6 cellular contexts compared by ENCODE assay signal in the genomic region with DNA sequence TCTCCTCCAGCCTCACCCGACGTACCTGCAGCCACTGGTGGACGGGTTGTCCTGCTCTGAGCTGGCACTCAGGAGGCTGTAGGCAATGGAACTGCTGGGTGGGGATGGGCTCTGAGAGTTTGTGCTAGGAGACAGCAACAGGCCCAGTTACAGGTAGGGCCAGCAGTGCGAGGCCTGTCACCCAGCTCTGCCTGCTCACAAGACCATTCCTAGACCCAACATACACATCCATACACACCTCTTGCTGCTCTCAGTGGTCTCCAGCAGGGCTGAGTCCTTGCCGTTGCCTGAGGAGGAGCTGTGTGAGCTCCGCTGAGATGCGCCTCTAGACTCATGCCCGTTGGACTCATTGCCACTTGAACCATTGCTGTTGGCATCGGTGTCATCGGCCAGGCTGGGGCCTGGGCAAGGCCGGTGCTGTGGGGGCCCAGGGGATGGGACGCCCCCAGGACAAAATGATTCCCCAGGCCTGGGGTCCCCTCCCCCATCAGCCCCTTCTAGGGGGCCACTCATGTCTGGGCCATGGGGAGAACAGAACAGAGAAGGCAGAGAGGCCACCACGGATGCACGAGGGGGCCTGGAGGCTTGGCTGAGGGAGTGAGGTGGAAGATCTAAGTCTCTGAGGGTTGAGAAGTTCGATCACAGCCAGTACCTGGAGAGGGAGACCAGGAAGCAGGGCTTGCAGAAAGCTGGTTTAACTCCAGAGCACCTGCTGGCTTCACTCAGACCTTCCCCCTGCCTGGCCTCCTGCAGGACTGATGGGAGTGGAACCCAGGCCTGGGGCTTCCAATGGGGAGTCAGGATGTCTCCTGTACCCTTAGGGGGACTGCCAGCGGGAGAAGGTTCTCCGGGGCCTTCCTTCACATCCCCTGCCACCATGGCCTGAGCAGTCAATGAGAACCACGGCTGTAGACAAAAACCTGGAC. TPM values are rescaled to one million over a fixed set of nuclear protein-coding genes. Genes with fewer than 3 reads are reported as not detected.
DNase-seq lines count a peak whose midpoint lies in the region; ATAC-seq and TF ChIP-seq lines count a peak whose summit lies in the region.

No MANE protein-coding gene starts in this region.

- H3K36me3 ChIP-seq in GM23338 (ENCODE audit: insufficient read depth) (no peaks in the 10 kb centered on the region), neuron (ENCODE audit: insufficient read depth, low read length) (peaks cover 43% of the 10 kb centered on the region)

- H3K27me3 Mint-ChIP-seq in GM23338 (ENCODE audit: insufficient read depth, low read depth, poor library complexity): peaks cover 26% of the 10 kb centered on the region

- no peak for TF ChIP-seq CTCF in GM23338 (conservative IDR thresholded peaks at IDR 0.05; ENCODE audit: low read depth in 2 of 2)

- H2AFZ ChIP-seq in GM23338 (no peak overlapping the region), neuron (ENCODE audit: low read depth, low read length) (no peak overlapping the region)

- H3K4me3 ChIP-seq in GM23338 (peak overlapping the region; percentile 97), neuron (ENCODE audit: low read length) (peak overlapping the region; percentile 83)

- ATAC-seq in GM23338 (no peak), GM19035 (IDR thresholded peaks at IDR 0.05; ENCODE audit: unreplicated experiment) (no peak)

- peak overlapping the region; percentile 100 for H3K4me2 ChIP-seq in GM23338

- no peak overlapping the region for H3K27ac Mint-ChIP-seq in GM23338

- H3K27ac ChIP-seq in GM23338 (ENCODE audit: low read depth): no peak overlapping the region
- peak overlapping the region; percentile 100 for H3K27ac ChIP-seq in angular gyrus (ENCODE audit: low read depth, low read length)

- intact Hi-C loops in head of caudate nucleus (cut with DNase I): no loop called here

- H3K36me3 Mint-ChIP-seq in GM23338 (ENCODE audit: low read depth): peaks cover 34% of the 10 kb centered on the region

- no peaks in the 10 kb centered on the region; the same call in 2 of the 3 replicates for H3K9me3 Mint-ChIP-seq in GM23338

- no peaks in the 10 kb centered on the region for H3K27me3 ChIP-seq in GM23338 (ENCODE audit: insufficient read depth)
- no peaks in the 10 kb centered on the region for H3K27me3 ChIP-seq in neuron (ENCODE audit: insufficient read depth, low read length)

- peaks cover 17% of the 10 kb centered on the region for H3K4me1 Mint-ChIP-seq in GM23338

- H3K4me3 Mint-ChIP-seq in GM23338: no peak overlapping the region; the same call in 1 of the 3 replicates

- peaks cover 36% of the 10 kb centered on the region; the same call in 1 of the 2 replicates for H3F3A ChIP-seq in GM23338 (replicated peaks; ENCODE audit: low read depth)

- no peaks in the 10 kb centered on the region; the same call in 1 of the 2 replicates for H4K20me1 ChIP-seq in GM23338 (replicated peaks; ENCODE audit: insufficient read depth)

- peaks cover 26% of the 10 kb centered on the region for H3K4me1 ChIP-seq in GM23338 (ENCODE audit: insufficient read depth)
- peaks cover 37% of the 10 kb centered on the region for H3K4me1 ChIP-seq in neuron (ENCODE audit: insufficient read depth, low read length)

- no peaks in the 10 kb centered on the region for H3K9me3 ChIP-seq in neuron (ENCODE audit: low read length)

- H3K9me2 ChIP-seq in GM23338 (ENCODE audit: insufficient read depth): no peaks in the 10 kb centered on the region

- peaks cover 5% of the 10 kb centered on the region; the same call in 1 of the 2 replicates for H3K79me2 ChIP-seq in GM23338 (replicated peaks; ENCODE audit: insufficient read depth)

- DNase-seq in GM23338 (ENCODE audit: low spot score) (peak; percentile 26), head of caudate nucleus (no peak)
- DNase-seq in activated CD8-positive, alpha-beta memory T cell treated with anti-CD3 and anti-CD28 coated beads, Interleukin-2, amount 50 U/mL, for 4 hours: no peak

TF ChIP-seq in GM23338, 12 proteins besides CTCF, POLR2A, EP300 and RAD21:
- TF ChIP-seq NANOG (IDR thresholded peaks at IDR 0.05; ENCODE audit: borderline replicate concordance) (no peak), EZH2phosphoT487 (IDR thresholded peaks at IDR 0.05; ENCODE audit: unreplicated experiment) (no peak)
- TF ChIP-seq, protein P1, sequence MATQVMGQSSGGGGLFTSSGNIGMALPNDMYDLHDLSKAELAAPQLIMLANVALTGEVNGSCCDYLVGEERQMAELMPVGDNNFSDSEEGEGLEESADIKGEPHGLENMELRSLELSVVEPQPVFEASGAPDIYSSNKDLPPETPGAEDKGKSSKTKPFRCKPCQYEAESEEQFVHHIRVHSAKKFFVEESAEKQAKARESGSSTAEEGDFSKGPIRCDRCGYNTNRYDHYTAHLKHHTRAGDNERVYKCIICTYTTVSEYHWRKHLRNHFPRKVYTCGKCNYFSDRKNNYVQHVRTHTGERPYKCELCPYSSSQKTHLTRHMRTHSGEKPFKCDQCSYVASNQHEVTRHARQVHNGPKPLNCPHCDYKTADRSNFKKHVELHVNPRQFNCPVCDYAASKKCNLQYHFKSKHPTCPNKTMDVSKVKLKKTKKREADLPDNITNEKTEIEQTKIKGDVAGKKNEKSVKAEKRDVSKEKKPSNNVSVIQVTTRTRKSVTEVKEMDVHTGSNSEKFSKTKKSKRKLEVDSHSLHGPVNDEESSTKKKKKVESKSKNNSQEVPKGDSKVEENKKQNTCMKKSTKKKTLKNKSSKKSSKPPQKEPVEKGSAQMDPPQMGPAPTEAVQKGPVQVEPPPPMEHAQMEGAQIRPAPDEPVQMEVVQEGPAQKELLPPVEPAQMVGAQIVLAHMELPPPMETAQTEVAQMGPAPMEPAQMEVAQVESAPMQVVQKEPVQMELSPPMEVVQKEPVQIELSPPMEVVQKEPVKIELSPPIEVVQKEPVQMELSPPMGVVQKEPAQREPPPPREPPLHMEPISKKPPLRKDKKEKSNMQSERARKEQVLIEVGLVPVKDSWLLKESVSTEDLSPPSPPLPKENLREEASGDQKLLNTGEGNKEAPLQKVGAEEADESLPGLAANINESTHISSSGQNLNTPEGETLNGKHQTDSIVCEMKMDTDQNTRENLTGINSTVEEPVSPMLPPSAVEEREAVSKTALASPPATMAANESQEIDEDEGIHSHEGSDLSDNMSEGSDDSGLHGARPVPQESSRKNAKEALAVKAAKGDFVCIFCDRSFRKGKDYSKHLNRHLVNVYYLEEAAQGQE (IDR thresholded peaks at IDR 0.05; ENCODE audit: unreplicated experiment): no peak

RNA-seq across cellular contexts. Expression of a gene that starts 1.7 kb away (rescaled TPM):
- total RNA-seq in GM23338 (2014; rRNA removed; shearing (Covaris generic)): 36.1 and 40.5 TPM in 2 replicates
- polyA plus RNA-seq in GM23338 (2016; fragmentation: Nextera tagmentation; extraction: Ambion mirVana): 12.2 and 12.4 TPM in 2 replicates

RNA-seq across cellular contexts. Expression of a gene that starts 12.3 kb away (rescaled TPM):
- 6.9 and 9.8 TPM in 2 replicates for total RNA-seq in GM23338 (2014; rRNA removed; shearing (Covaris generic))
- polyA plus RNA-seq in GM23338 (2016; fragmentation: Nextera tagmentation; extraction: Ambion mirVana): 25.4 and 32.3 TPM in 2 replicates

RNA-seq across cellular contexts. Expression of a gene that starts 25.7 kb away (rescaled TPM):
- total RNA-seq in GM23338 (2014; rRNA removed; shearing (Covaris generic)): 11.0 and 20.4 TPM in 2 replicates
- 10.8 and 16.3 TPM in 2 replicates for polyA plus RNA-seq in GM23338 (2016; fragmentation: Nextera tagmentation; extraction: Ambion mirVana)

RNA-seq across cellular contexts. Expression of a gene that starts 26.6 kb away (rescaled TPM):
- total RNA-seq in GM23338 (2014; rRNA removed; shearing (Covaris generic)): 0.14 TPM in 1 of 2 replicates, not detected in the other
- polyA plus RNA-seq in GM23338 (2016; fragmentation: Nextera tagmentation; extraction: Ambion mirVana): 0.24 TPM in 1 of 2 replicates, not detected in the other

RNA-seq across cellular contexts. Expression of a gene that starts 32.1 kb away (rescaled TPM):
- total RNA-seq in GM23338 (2014; rRNA removed; shearing (Covaris generic)): 0.10 and 1.6 TPM in 2 replicates
- polyA plus RNA-seq in GM23338 (2016; fragmentation: Nextera tagmentation; extraction: Ambion mirVana): 0.27 TPM in 1 of 2 replicates, not detected in the other
